ENCODE assay signal across 1 cellular context in the genomic region with DNA sequence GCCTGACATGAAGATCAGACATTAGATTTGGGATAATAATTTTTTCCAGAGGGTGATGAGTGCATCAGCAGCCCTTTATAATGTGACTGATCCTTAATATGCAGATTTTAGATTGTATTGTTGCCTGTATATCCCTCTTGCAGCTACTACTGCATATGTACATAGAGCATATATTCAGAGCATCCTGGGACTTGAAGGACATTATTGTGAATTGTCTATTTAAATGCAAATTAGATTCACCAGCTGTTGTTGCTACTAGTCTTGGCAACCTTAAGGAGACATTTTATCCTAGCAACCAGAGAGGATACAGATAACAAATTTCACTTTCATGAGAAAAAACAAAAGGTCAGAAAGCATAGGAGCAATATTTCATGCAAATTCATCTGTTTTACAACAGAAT.
TF ChIP-seq lines count a peak whose summit lies in the region.

No MANE protein-coding gene starts in this region.

TF ChIP-seq in H1, 55 proteins besides CTCF, POLR2A, EP300 and RAD21 (continued from another document):
- TF ChIP-seq MAFK (IDR thresholded peaks at IDR 0.05; ENCODE audit: low read depth, low read length) (no peak), TAF7 (optimal IDR thresholded peaks at IDR 0.05; ENCODE audit: borderline replicate concordance, low read depth, low read length) (no peak), USF2 (IDR thresholded peaks at IDR 0.05; ENCODE audit: low read length) (no peak), SP2 (IDR thresholded peaks at IDR 0.05; ENCODE audit: low read length) (no peak), BCL11A (IDR thresholded peaks at IDR 0.05; ENCODE audit: low read depth in 2 of 2, low read length in 2 of 2) (no peak), NANOG (IDR thresholded peaks at IDR 0.05; ENCODE audit: insufficient read depth, low read depth, low read length, poor library complexity, severe bottlenecking) (no peak), TEAD4 (IDR thresholded peaks at IDR 0.05; ENCODE audit: low read depth, low read length) (no peak), ASH2L (IDR thresholded peaks at IDR 0.05; ENCODE audit: low read length) (no peak), SP1 (IDR thresholded peaks at IDR 0.05; ENCODE audit: low read depth, low read length) (no peak), SRF (IDR thresholded peaks at IDR 0.05; ENCODE audit: low read depth, low read length) (no peak), CHD7 (IDR thresholded peaks at IDR 0.05; ENCODE audit: insufficient replicate concordance, low read length) (no peak), SAP30 (IDR thresholded peaks at IDR 0.05; ENCODE audit: insufficient read depth, insufficient replicate concordance, low read length) (no peak), POLR2AphosphoS5 (IDR thresholded peaks at IDR 0.05; ENCODE audit: low read depth, low read length) (no peak), YY1 (IDR thresholded peaks at IDR 0.05; ENCODE audit: low read depth, low read length) (no peak), BACH1 (IDR thresholded peaks at IDR 0.05; ENCODE audit: low read length) (no peak), SIX5 (IDR thresholded peaks at IDR 0.05; ENCODE audit: low read depth, low read length) (no peak)
- TF ChIP-seq, protein P1, sequence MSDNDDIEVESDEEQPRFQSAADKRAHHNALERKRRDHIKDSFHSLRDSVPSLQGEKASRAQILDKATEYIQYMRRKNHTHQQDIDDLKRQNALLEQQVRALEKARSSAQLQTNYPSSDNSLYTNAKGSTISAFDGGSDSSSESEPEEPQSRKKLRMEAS (IDR thresholded peaks at IDR 0.05) = no peak
TF ChIP-seq in H1: peak in this region for 0.
